In genomic region chr9:18397076-18397475, GRCh38 we compare ENCODE assay signal across 24 cellular contexts.
"Had no signal": no experiment of that assay in that cellular context is flagged by ENCODE, and none has a peak within 500 bp of the region (broad histone marks: within the 10 kb centered on the region; RNA-seq: fewer than 3 reads in every experiment).

No MANE protein-coding gene starts in this region.

- H3K4me3 ChIP-seq: adrenal gland, body of pancreas had no signal

- DNase-seq: activated B cell treated with CpG ODN at 0.5 μM for 24 hours; activated CD4-positive, alpha-beta T cell treated with anti-CD3 and anti-CD28 coated beads for 48 hours; activated CD4-positive, alpha-beta T cell treated with anti-CD3 and anti-CD28 coated beads, Interleukin-2, amount 50 U/mL, for 1 hour; activated CD4-positive, alpha-beta T cell treated with anti-CD3 and anti-CD28 coated beads, Interleukin-2, amount 50 U/mL, for 48 hours; activated CD8-positive, alpha-beta memory T cell treated with anti-CD3 and anti-CD28 coated beads for 24 hours; activated CD8-positive, alpha-beta T cell treated with anti-CD3 and anti-CD28 coated beads for 36 hours; activated effector memory CD4-positive, alpha-beta T cell treated with Interleukin-2 at 50 U/mL for 16 hours; activated gamma-delta T cell treated with Interleukin-2 at 50 U/mL for 16 hours; activated naive CD4-positive, alpha-beta T cell treated with anti-CD3 and anti-CD28 coated beads, Interleukin-2, amount 50 U/mL, for 16 hours; activated naive CD4-positive, alpha-beta T cell treated with Interleukin-2 at 50 U/mL for 16 hours; activated T-cell treated with anti-CD3 and anti-CD28 coated beads, Interleukin-2, amount 50 U/mL, for 4 hours; adrenal gland; amygdala; aorta; body of pancreas; caudate nucleus; cortex of kidney; effector CD8-positive, alpha-beta T cell; foreskin fibroblast; head of caudate nucleus; T-helper 1 cell; T-helper 17 cell; T1000; WERI-Rb-1 had no signal

- H3K36me3 ChIP-seq: adrenal gland, WERI-Rb-1 had no signal

- H3K27ac ChIP-seq: adrenal gland, body of pancreas, WERI-Rb-1 had no signal

- H3K9me3 ChIP-seq: adrenal gland, body of pancreas had no signal

- H3K27me3 ChIP-seq: adrenal gland, body of pancreas had no signal
